Comparison of ENCODE assay signal across 26 cellular contexts in genomic region chr9:16012621-16013020, GRCh38.
A peak's percentile ranks its signal among the peaks of the same experiment; 100 is the strongest.
DNase-seq lines count a peak whose midpoint lies in the region; ATAC-seq, FAIRE-seq and TF ChIP-seq lines count a peak whose summit lies in the region.
"Had no signal": no experiment of that assay in that cellular context is flagged by ENCODE, and none has a peak within 500 bp of the region (broad histone marks: within the 10 kb centered on the region; RNA-seq: fewer than 3 reads in every experiment).

No MANE protein-coding gene starts in this region.

- H2BK120ac ChIP-seq in IMR-90 (ENCODE audit: low read depth, low read length), result peak overlapping the region; percentile 91

- ATAC-seq in A549, result peak; percentile 66 to 87; a peak in 5 of 6 replicates
- ATAC-seq in IMR-90 (ENCODE audit: low read depth), result peak; percentile 73
- ATAC-seq in GM18907 (IDR thresholded peaks at IDR 0.05; ENCODE audit: unreplicated experiment), result no peak
- ATAC-seq: activated T-helper 17 cell treated with anti-CD3 and anti-CD28 coated beads, Interleukin-2, amount 50 U/mL, for 72 hours; effector memory CD8-positive, alpha-beta T cell; esophagus mucosa; Panc1 had no signal

- peak overlapping the region; percentile 97 for H2AK5ac ChIP-seq in IMR-90 (ENCODE audit: low read depth, low read length)

- TF ChIP-seq RAD21 in A549 (conservative IDR thresholded peaks at IDR 0.05 in 1 of 2, IDR thresholded peaks at IDR 0.05 in 1 of 2), result no peak
- no peak for TF ChIP-seq RAD21 in IMR-90 (IDR thresholded peaks at IDR 0.05; ENCODE audit: low read length)

- H3K4me3 ChIP-seq in A549, result no peak overlapping the region
- no peak overlapping the region for H3K4me3 ChIP-seq in IMR-90 (ENCODE audit: insufficient read depth, low read depth, low read length)
- H3K4me3 ChIP-seq in astrocyte (ENCODE audit: insufficient read depth, low read depth, low read length), result no peak overlapping the region
- no peak overlapping the region for H3K4me3 ChIP-seq in lower leg skin (ENCODE audit: low read depth, poor library complexity, severe bottlenecking)
- H3K4me3 ChIP-seq: neural progenitor cell, sigmoid colon, SK-N-MC, stomach, transverse colon had no signal

- BruUV-seq in IMR-90 (replicated peaks; lab: Mats Ljungman, UMichigan), result no TSS peak

- H3K79me1 ChIP-seq in IMR-90 (ENCODE audit: low read depth in 1 of 2, low read length in 2 of 2), result no peaks in the 10 kb centered on the region

- H4K91ac ChIP-seq in IMR-90 (ENCODE audit: insufficient read depth, low read depth, low read length), result peak overlapping the region; percentile 92

- H3K4me2 ChIP-seq in A549, result peak overlapping the region; percentile 44
- H3K4me2 ChIP-seq in IMR-90 (ENCODE audit: low read depth, low read length), result 0 out of 2 replicates have a peak overlapping the region, but pooled peaks have one; percentile 3
- H3K4me2 ChIP-seq in astrocyte (ENCODE audit: low read length), result no peak overlapping the region
- H3K4me2 ChIP-seq: neural progenitor cell had no signal

- H2BK20ac ChIP-seq in IMR-90 (ENCODE audit: low read depth, low read length), result peak overlapping the region; percentile 96

- H3K4me1 ChIP-seq in A549 (peaks cover 19% of the 10 kb centered on the region), IMR-90 (ENCODE audit: control insufficient read depth, insufficient read depth, low read length) (peaks cover 7% of the 10 kb centered on the region; the same call in 1 of the 2 replicates), astrocyte (ENCODE audit: insufficient read depth, low read length) (peaks cover 16% of the 10 kb centered on the region)
- H3K4me1 ChIP-seq: neural progenitor cell, sigmoid colon, stomach, transverse colon had no signal

- H3K36me3 ChIP-seq in IMR-90 (ENCODE audit: control insufficient read depth, insufficient read depth, low read length) (no peaks in the 10 kb centered on the region), astrocyte (ENCODE audit: insufficient read depth, low read length) (no peaks in the 10 kb centered on the region)
- H3K36me3 ChIP-seq: neural progenitor cell, sigmoid colon, stomach, transverse colon had no signal

- H3K9me1 ChIP-seq in IMR-90 (ENCODE audit: insufficient read depth, low read length), result 0 out of 2 replicates have a peak, but pooled peaks cover 2% of the 10 kb centered on the region

- POLR2A ChIA-PET in A549 (lab: Yijun Ruan, JAX), result no interaction called here
- POLR2A ChIA-PET in IMR-90 (lab: Charles Lee; ENCODE audit: unreplicated experiment), result no interaction called here

- no peaks in the 10 kb centered on the region for H3K79me2 ChIP-seq in astrocyte (ENCODE audit: insufficient read depth, low read length)

- CTCF ChIA-PET in A549 (lab: Yijun Ruan, JAX), result interaction anchor here (1.3 kb wide), 1 partner anchor 46 kb away, joined by 3 read pairs; no protein-coding TSS in a partner anchor
- CTCF ChIA-PET in IMR-90 (lab: Yijun Ruan, JAX), result interaction anchor here (0.6 kb wide), 1 partner anchor 331 kb away, joined by 4 read pairs; no protein-coding TSS in a partner anchor

- H4K20me1 ChIP-seq in IMR-90 (ENCODE audit: insufficient read depth, low read length), result no peaks in the 10 kb centered on the region
- H4K20me1 ChIP-seq in astrocyte (ENCODE audit: insufficient read depth, low read length), result no peaks in the 10 kb centered on the region

- H3K4me1 Mint-ChIP-seq in astrocyte (ENCODE audit: low read depth, unreplicated experiment), result peaks cover 7% of the 10 kb centered on the region
- H3K4me1 Mint-ChIP-seq in activated T-helper 2 cell treated with anti-CD3 and anti-CD28 coated beads, Interferon-gamma antibody, Interleukin-2, Interleukin-4, amounts not matched to agents 10 μg/mL and 5 μg/mL and 100 μg/mL, durations not matched to agents 14 hours and 24 hours and 36 hours (ENCODE audit: low read depth), result no peaks in the 10 kb centered on the region
- H3K4me1 Mint-ChIP-seq: activated B cell treated with CpG ODN at 0.5 μM for 24 hours; activated T-helper 17 cell treated with anti-CD3 and anti-CD28 coated beads, Interleukin-2, amount 50 U/mL, for 72 hours; brain; neural progenitor cell had no signal

- TF ChIP-seq EP300 in A549 (IDR thresholded peaks at IDR 0.05), result no peak

- in situ Hi-C loops in IMR-90 (cut with MboI; ENCODE audit: low sequenced_read_pairs), result no loop called here

- H4K5ac ChIP-seq in IMR-90 (ENCODE audit: low read depth, low read length), result peak overlapping the region; percentile 69; the same call in 1 of the 2 replicates

- peak overlapping the region; percentile 78 for H2BK5ac ChIP-seq in IMR-90 (ENCODE audit: low read depth, low read length, poor library complexity, severe bottlenecking)

- H3K27ac ChIP-seq in A549 (peak overlapping the region; percentile 50 to 59), IMR-90 (ENCODE audit: insufficient read depth, low read length) (peak overlapping the region; percentile 48; the same call in 1 of the 2 replicates), astrocyte (ENCODE audit: low read depth, low read length) (peak overlapping the region; percentile 86)
- H3K27ac ChIP-seq: neural progenitor cell, sigmoid colon, SK-N-MC, stomach, transverse colon had no signal

- H3K9me3 ChIP-seq in A549 (peaks cover 16% of the 10 kb centered on the region), IMR-90 (ENCODE audit: control insufficient read depth, insufficient read depth, low read length) (peaks cover 2% of the 10 kb centered on the region), astrocyte (ENCODE audit: insufficient read depth, low read depth, low read length) (peaks cover 1% of the 10 kb centered on the region)

- H3K27me3 ChIP-seq in IMR-90 (ENCODE audit: control insufficient read depth, insufficient read depth, low read length) (no peaks in the 10 kb centered on the region), astrocyte (ENCODE audit: insufficient read depth, low read length) (no peaks in the 10 kb centered on the region)
- H3K27me3 ChIP-seq: neural progenitor cell, sigmoid colon, stomach, transverse colon had no signal

- DNase-seq in A549 (ENCODE audit: low read depth in 1 of 2, low spot score in 1 of 2), result peak in 1 of 2 experiments; percentile 47
- peak; percentile 79 for DNase-seq in IMR-90
- DNase-seq in astrocyte (ENCODE audit: low read depth), result peak; percentile 78
- DNase-seq in kidney tubule cell (ENCODE audit: low spot score), result peak; percentile 83
- DNase-seq in stimulated activated CD8-positive, alpha-beta memory T cell treated with anti-CD3 and anti-CD28 coated beads, Interleukin-4, amount 100 ng/mL, for 48 hours, result no peak
- DNase-seq in lower leg skin (ENCODE audit: low spot score in 2 of 2), result no peak
- DNase-seq in activated T-helper 2 cell treated with anti-CD3 and anti-CD28 coated beads, Interferon-gamma antibody, Interleukin-2, Interleukin-4, amounts not matched to agents 10 μg/mL and 5 μg/mL and 100 μg/mL, durations not matched to agents 14 hours and 24 hours and 36 hours (ENCODE audit: low spot score), result no peak
- DNase-seq: activated B cell treated with CpG ODN at 0.5 μM for 24 hours; activated naive CD8-positive, alpha-beta T cell treated with anti-CD3 and anti-CD28 coated beads for 36 hours; effector memory CD8-positive, alpha-beta T cell; NCI-H1694 treated with DMSO at 0.1 percent for 48 hours; NCI-H2171; NCI-H524 treated with DMSO at 0.1 percent for 48 hours; sigmoid colon; stomach; transverse colon had no signal

- H2BK15ac ChIP-seq in IMR-90 (ENCODE audit: low read depth, low read length), result peak overlapping the region; percentile 87; the same call in 2 of the 3 replicates

- no peak overlapping the region for H3K4me3 Mint-ChIP-seq in astrocyte (ENCODE audit: unreplicated experiment)
- no peak overlapping the region for H3K4me3 Mint-ChIP-seq in activated T-helper 2 cell treated with anti-CD3 and anti-CD28 coated beads, Interferon-gamma antibody, Interleukin-2, Interleukin-4, amounts not matched to agents 10 μg/mL and 5 μg/mL and 100 μg/mL, durations not matched to agents 14 hours and 24 hours and 36 hours (ENCODE audit: low read depth)
- H3K4me3 Mint-ChIP-seq: activated B cell treated with CpG ODN at 0.5 μM for 24 hours; activated naive CD8-positive, alpha-beta T cell treated with anti-CD3 and anti-CD28 coated beads for 36 hours; activated T-helper 17 cell treated with anti-CD3 and anti-CD28 coated beads, Interleukin-2, amount 50 U/mL, for 72 hours; brain; effector memory CD8-positive, alpha-beta T cell; neural progenitor cell had no signal

- H3K9me3 Mint-ChIP-seq in astrocyte (ENCODE audit: unreplicated experiment), result peaks cover 12% of the 10 kb centered on the region
- no peaks in the 10 kb centered on the region for H3K9me3 Mint-ChIP-seq in activated T-helper 2 cell treated with anti-CD3 and anti-CD28 coated beads, Interferon-gamma antibody, Interleukin-2, Interleukin-4, amounts not matched to agents 10 μg/mL and 5 μg/mL and 100 μg/mL, durations not matched to agents 14 hours and 24 hours and 36 hours

- no peaks in the 10 kb centered on the region for H3K27me3 Mint-ChIP-seq in astrocyte (ENCODE audit: low read depth, unreplicated experiment)
- no peaks in the 10 kb centered on the region for H3K27me3 Mint-ChIP-seq in activated T-helper 2 cell treated with anti-CD3 and anti-CD28 coated beads, Interferon-gamma antibody, Interleukin-2, Interleukin-4, amounts not matched to agents 10 μg/mL and 5 μg/mL and 100 μg/mL, durations not matched to agents 14 hours and 24 hours and 36 hours (ENCODE audit: low read depth)
- H3K27me3 Mint-ChIP-seq: activated B cell treated with CpG ODN at 0.5 μM for 24 hours; activated T-helper 17 cell treated with anti-CD3 and anti-CD28 coated beads, Interleukin-2, amount 50 U/mL, for 72 hours; brain; effector memory CD8-positive, alpha-beta T cell; progenitor cell of endocrine pancreas had no signal

- H3K36me3 Mint-ChIP-seq in astrocyte (ENCODE audit: low read depth, unreplicated experiment), result peaks cover 8% of the 10 kb centered on the region
- H3K36me3 Mint-ChIP-seq in activated T-helper 2 cell treated with anti-CD3 and anti-CD28 coated beads, Interferon-gamma antibody, Interleukin-2, Interleukin-4, amounts not matched to agents 10 μg/mL and 5 μg/mL and 100 μg/mL, durations not matched to agents 14 hours and 24 hours and 36 hours (ENCODE audit: low read depth), result no peaks in the 10 kb centered on the region
- H3K36me3 Mint-ChIP-seq: activated naive CD8-positive, alpha-beta T cell treated with anti-CD3 and anti-CD28 coated beads for 36 hours; brain; neural progenitor cell had no signal

- peak overlapping the region; percentile 63 for H2AK9ac ChIP-seq in IMR-90 (replicated peaks; ENCODE audit: low read depth, low read length, poor library complexity)

- peak overlapping the region; percentile 75 for H3K23ac ChIP-seq in IMR-90 (ENCODE audit: low read depth, low read length)

- TF ChIP-seq POLR2A in A549 (IDR thresholded peaks at IDR 0.05; ENCODE audit: low read length) (no peak), IMR-90 (IDR thresholded peaks at IDR 0.05; ENCODE audit: low read depth, low read length) (no peak), lower leg skin (IDR thresholded peaks at IDR 0.05) (no peak)

- H3K18ac ChIP-seq in IMR-90 (ENCODE audit: low read depth, low read length), result peak overlapping the region; percentile 90; the same call in 1 of the 2 replicates

- H3K9ac ChIP-seq in IMR-90 (ENCODE audit: low read depth, low read length), result peak overlapping the region; percentile 9; the same call in 1 of the 2 replicates
- peak overlapping the region; percentile 63 for H3K9ac ChIP-seq in astrocyte (ENCODE audit: low read length)
- H3K9ac ChIP-seq: neural progenitor cell had no signal

- peak overlapping the region; percentile 84 for H3K4ac ChIP-seq in IMR-90 (ENCODE audit: low read depth, low read length)

- H3K56ac ChIP-seq in IMR-90 (ENCODE audit: extremely low read depth, insufficient read depth, low read length), result peak overlapping the region; percentile 66

- intact Hi-C loops in IMR-90 (cut with micrococcal nuclease) (no loop called here), lower leg skin (cut with DNase I; ENCODE audit: low total_unique reads) (no loop called here)
- intact Hi-C loops in activated T-helper 2 cell treated with anti-CD3 and anti-CD28 coated beads, Interferon-gamma antibody, Interleukin-2, Interleukin-4, amounts not matched to agents 10 μg/mL and 5 μg/mL and 100 μg/mL, durations not matched to agents 14 hours and 24 hours and 36 hours (cut with micrococcal nuclease), result no loop called here

- dilution Hi-C loops in IMR-90 (cut with HindIII; ENCODE audit: low sequenced_read_pairs, unreplicated experiment), result no loop called here

- peak overlapping the region; percentile 85 to 86 for H4K8ac ChIP-seq in IMR-90 (ENCODE audit: low read depth in 2 of 2, low read length in 2 of 2)

- FAIRE-seq in A549 (lab: Jason Lieb, UNC) (no peak), astrocyte (lab: Jason Lieb, UNC) (peak; percentile 78)
- FAIRE-seq: colon, keratinocyte had no signal

- H2AFZ ChIP-seq in IMR-90 (replicated peaks; ENCODE audit: low read length, poor library complexity) (peak overlapping the region; percentile 36), astrocyte (ENCODE audit: low read depth, low read length) (no peak overlapping the region)
- H2AFZ ChIP-seq: neural progenitor cell had no signal

- 12% methylated on average over 2 of the region's 2 CpGs for WGBS in A549 (ENCODE audit: missing lambda C conversion rate)
- WGBS in IMR-90 (ENCODE audit: extremely low coverage in 2 of 2, insufficient read length in 1 of 2), 2 experiments, result 80% methylated on average over 1 of the region's 2 CpGs; no CpG with 5 or more reads in 1 of the 2 experiments
- 79 to 82% methylated on average over 2 of the region's 2 CpGs for WGBS in lower leg skin, 2 donors

- peak overlapping the region; percentile 90 for H3K14ac ChIP-seq in IMR-90 (replicated peaks; ENCODE audit: low read depth, low read length)

- TF ChIP-seq CTCF in A549 (IDR thresholded peaks at IDR 0.05) (no peak), IMR-90 (conservative IDR thresholded peaks at IDR 0.05; ENCODE audit: low read depth, low read length) (no peak), astrocyte (IDR thresholded peaks at IDR 0.05; ENCODE audit: insufficient read depth, low read depth, low read length) (no peak), lower leg skin (IDR thresholded peaks at IDR 0.05) (no peak)

- H3K27ac Mint-ChIP-seq in astrocyte (ENCODE audit: unreplicated experiment), result peak overlapping the region; percentile 22
- no peak overlapping the region for H3K27ac Mint-ChIP-seq in activated T-helper 2 cell treated with anti-CD3 and anti-CD28 coated beads, Interferon-gamma antibody, Interleukin-2, Interleukin-4, amounts not matched to agents 10 μg/mL and 5 μg/mL and 100 μg/mL, durations not matched to agents 14 hours and 24 hours and 36 hours
- H3K27ac Mint-ChIP-seq: activated B cell treated with CpG ODN at 0.5 μM for 24 hours; activated naive CD8-positive, alpha-beta T cell treated with anti-CD3 and anti-CD28 coated beads for 36 hours; activated T-helper 17 cell treated with anti-CD3 and anti-CD28 coated beads, Interleukin-2, amount 50 U/mL, for 72 hours; brain; effector memory CD8-positive, alpha-beta T cell; neural progenitor cell; progenitor cell of endocrine pancreas had no signal

Comparison
In these comparisons a context has a peak if more than half of its experiments do, and no peak if none do; other contexts are left out.
1. DNase-seq: peak in IMR-90 (single experiment), astrocyte (single experiment) and kidney tubule cell (single experiment); none in stimulated activated CD8-positive, alpha-beta memory T cell treated with anti-CD3 and anti-CD28 coated beads, Interleukin-4, amount 100 ng/mL, for 48 hours (single experiment), lower leg skin (0 of 2) and activated T-helper 2 cell treated with anti-CD3 and anti-CD28 coated beads, Interferon-gamma antibody, Interleukin-2, Interleukin-4, amounts not matched to agents 10 μg/mL and 5 μg/mL and 100 μg/mL, durations not matched to agents 14 hours and 24 hours and 36 hours (single experiment).
2. Peak in every context shown above with its lines, with median percentiles within 50 percentile points of each other: H3K27ac ChIP-seq.